ENCODE assay signal across 18 cellular contexts in genomic region chr6:125142614-125143013, GRCh38. TPM values are rescaled to one million over a fixed set of nuclear protein-coding genes. Genes with fewer than 3 reads are reported as not detected.
"Had no signal": no experiment of that assay in that cellular context is flagged by ENCODE, and none has a peak within 500 bp of the region (broad histone marks: within the 10 kb centered on the region; RNA-seq: fewer than 3 reads in every experiment).

No MANE protein-coding gene starts in this region.

- H3K9me3 ChIP-seq: ascending aorta, esophagus squamous epithelium, gastroesophageal sphincter, lower lobe of right lung had no signal

- H3K36me3 Mint-ChIP-seq: activated naive CD8-positive, alpha-beta T cell treated with anti-CD3 and anti-CD28 coated beads, Interleukin-2, amount 10 ng/mL, durations not matched to agents 7 days and 5 days had no signal

- H3K9me3 Mint-ChIP-seq: activated naive CD8-positive, alpha-beta T cell treated with anti-CD3 and anti-CD28 coated beads, Interleukin-2, amount 10 ng/mL, durations not matched to agents 7 days and 5 days; stimulated activated naive CD8-positive, alpha-beta T cell treated with anti-CD3 and anti-CD28 coated beads, Interleukin-15, Interleukin-2, amounts not matched to agents 100 ng/mL and 50 ng/mL, for 24 hours; T-helper 2 cell treated with Interferon-gamma antibody and Interleukin-4, amounts not matched to agents 5 μg/mL and 100 μg/mL, for 36 hours had no signal

- H3K4me1 Mint-ChIP-seq: activated naive CD8-positive, alpha-beta T cell treated with anti-CD3 and anti-CD28 coated beads, Interleukin-2, amount 10 ng/mL, durations not matched to agents 7 days and 5 days had no signal

- DNase-seq: activated CD4-positive, alpha-beta T cell treated with anti-CD3 and anti-CD28 coated beads, Interleukin-2, amount 50 U/mL, for 1 hour; activated CD4-positive, CD25-positive, alpha-beta regulatory T cell; activated CD8-positive, alpha-beta memory T cell treated with anti-CD3 and anti-CD28 coated beads for 24 hours; activated gamma-delta T cell treated with Interleukin-2 at 50 U/mL for 16 hours; activated naive CD8-positive, alpha-beta T cell treated with anti-CD3 and anti-CD28 coated beads, Interleukin-2, amount 10 ng/mL, durations not matched to agents 7 days and 5 days; caudate nucleus; cortex of kidney; effector CD4-positive, alpha-beta T cell; esophagus squamous epithelium; left colon; lower lobe of right lung; right cardiac atrium; SW 1271 had no signal

- ATAC-seq: gastroesophageal sphincter, left colon, lower lobe of right lung, right cardiac atrium had no signal

- H3K27ac ChIP-seq: ascending aorta, esophagus squamous epithelium, gastroesophageal sphincter, lower lobe of right lung had no signal

- H3K4me1 ChIP-seq: esophagus squamous epithelium, gastroesophageal sphincter, lower lobe of right lung had no signal

- H3K36me3 ChIP-seq: ascending aorta, esophagus squamous epithelium, gastroesophageal sphincter, lower lobe of right lung had no signal

- H3K4me3 ChIP-seq: ascending aorta, esophagus squamous epithelium, gastroesophageal sphincter, lower lobe of right lung had no signal

- H3K27ac Mint-ChIP-seq: activated naive CD8-positive, alpha-beta T cell treated with anti-CD3 and anti-CD28 coated beads, Interleukin-2, amount 10 ng/mL, durations not matched to agents 7 days and 5 days; progenitor cell of endocrine pancreas; stimulated activated naive CD8-positive, alpha-beta T cell treated with anti-CD3 and anti-CD28 coated beads, Interleukin-15, Interleukin-2, amounts not matched to agents 100 ng/mL and 50 ng/mL, for 24 hours; T-helper 2 cell treated with Interferon-gamma antibody and Interleukin-4, amounts not matched to agents 5 μg/mL and 100 μg/mL, for 36 hours had no signal

- H3K4me3 Mint-ChIP-seq: activated naive CD8-positive, alpha-beta T cell treated with anti-CD3 and anti-CD28 coated beads, Interleukin-2, amount 10 ng/mL, durations not matched to agents 7 days and 5 days; stimulated activated naive CD8-positive, alpha-beta T cell treated with anti-CD3 and anti-CD28 coated beads, Interleukin-15, Interleukin-2, amounts not matched to agents 100 ng/mL and 50 ng/mL, for 24 hours; T-helper 2 cell treated with Interferon-gamma antibody and Interleukin-4, amounts not matched to agents 5 μg/mL and 100 μg/mL, for 36 hours had no signal

- H3K27me3 ChIP-seq: ascending aorta, esophagus squamous epithelium, gastroesophageal sphincter had no signal

RNA-seq across cellular contexts. Expression of gene TPD52L1, which starts 11.0 kb away (rescaled TPM):
- total RNA-seq: activated naive CD8-positive, alpha-beta T cell treated with anti-CD3 and anti-CD28 coated beads, Interleukin-2, amount 10 ng/mL, durations not matched to agents 7 days and 5 days had no signal
